30 cellular contexts compared by ENCODE assay signal in genomic region chr9:101438523-101438922, GRCh38. TPM values are rescaled to one million over a fixed set of nuclear protein-coding genes. Genes with fewer than 3 reads are reported as not detected.
"Had no signal": no experiment of that assay in that cellular context is flagged by ENCODE, and none has a peak within 500 bp of the region (broad histone marks: within the 10 kb centered on the region; RNA-seq: fewer than 3 reads in every experiment).

No MANE protein-coding gene starts in this region.

- H3K36me3 ChIP-seq: brain microvascular endothelial cell, neural progenitor cell, tibial nerve had no signal

- H3K27ac ChIP-seq: brain microvascular endothelial cell, dorsolateral prefrontal cortex, epithelial cell of prostate, neural progenitor cell, psoas muscle, skin epidermis, tibial nerve had no signal

- H3K9me3 ChIP-seq: psoas muscle, tibial nerve had no signal

- ATAC-seq: activated CD8-positive, alpha-beta T cell treated with anti-CD3 and anti-CD28 coated beads for 36 hours; naive thymus-derived CD4-positive, alpha-beta T cell had no signal

- H3K9ac ChIP-seq: neural progenitor cell had no signal

- H3K4me2 ChIP-seq: neural progenitor cell had no signal

- H3K4me1 ChIP-seq: neural progenitor cell had no signal

- DNase-seq: activated CD4-positive, alpha-beta T cell treated with anti-CD3 and anti-CD28 coated beads, Interleukin-2, amount 10 ng/mL, durations not matched to agents 24 days and 14 days; activated CD4-positive, CD25-positive, alpha-beta regulatory T cell; activated CD8-positive, alpha-beta T cell treated with anti-CD3 and anti-CD28 coated beads for 36 hours; activated naive CD4-positive, alpha-beta T cell treated with anti-CD3 and anti-CD28 coated beads for 36 hours; activated T-cell treated with anti-CD3 and anti-CD28 coated beads, Interleukin-2, amount 50 U/mL, for 24 hours; anterior cingulate cortex; brain microvascular endothelial cell; central memory CD4-positive, alpha-beta T cell; dorsolateral prefrontal cortex; endodermal cell; foreskin fibroblast; naive thymus-derived CD4-positive, alpha-beta T cell; stimulated activated CD4-positive, alpha-beta T cell treated with anti-CD3 and anti-CD28 coated beads, Interleukin-15, amount 100 ng/mL, for 24 hours; stimulated activated CD4-positive, alpha-beta T cell treated with anti-CD3 and anti-CD28 coated beads, Interleukin-2, amount 100 ng/mL, for 48 hours; T1000 had no signal

- H3K4me3 ChIP-seq: dorsolateral prefrontal cortex, neural progenitor cell, psoas muscle, skin epidermis, tibial nerve had no signal

- H2AFZ ChIP-seq: neural progenitor cell had no signal

- H3K36me3 Mint-ChIP-seq: memory B cell; naive thymus-derived CD4-positive, alpha-beta T cell; neural progenitor cell had no signal

- H3K27ac Mint-ChIP-seq: activated CD4-positive, alpha-beta T cell treated with anti-CD3 and anti-CD28 coated beads, Interleukin-2, amount 10 ng/mL, durations not matched to agents 24 days and 14 days; activated CD8-positive, alpha-beta T cell treated with anti-CD3 and anti-CD28 coated beads for 36 hours; activated naive CD4-positive, alpha-beta T cell treated with anti-CD3 and anti-CD28 coated beads for 36 hours; activated T-cell treated with anti-CD3 and anti-CD28 coated beads, Interleukin-2, amount 50 U/mL, for 24 hours; activated T-helper 2 cell treated with anti-CD3 and anti-CD28 coated beads, Interferon-gamma antibody, Interleukin-2, Interleukin-4, amounts not matched to agents 10 μg/mL and 5 μg/mL and 100 μg/mL, durations not matched to agents 14 hours and 24 hours and 36 hours; endodermal cell; memory B cell; naive thymus-derived CD4-positive, alpha-beta T cell; neural progenitor cell; stimulated activated naive CD8-positive, alpha-beta T cell treated with anti-CD3 and anti-CD28 coated beads, Interleukin-15, Interleukin-2, amounts not matched to agents 100 ng/mL and 50 ng/mL, for 24 hours had no signal

- FAIRE-seq: colon, urothelium cell line had no signal

- H3K4me1 Mint-ChIP-seq: activated CD4-positive, alpha-beta T cell treated with anti-CD3 and anti-CD28 coated beads, Interleukin-2, amount 10 ng/mL, durations not matched to agents 24 days and 14 days; endodermal cell; naive thymus-derived CD4-positive, alpha-beta T cell; neural progenitor cell had no signal

- H3K4me3 Mint-ChIP-seq: activated CD4-positive, alpha-beta T cell treated with anti-CD3 and anti-CD28 coated beads, Interleukin-2, amount 10 ng/mL, durations not matched to agents 24 days and 14 days; activated CD8-positive, alpha-beta T cell treated with anti-CD3 and anti-CD28 coated beads for 36 hours; activated naive CD4-positive, alpha-beta T cell treated with anti-CD3 and anti-CD28 coated beads for 36 hours; activated T-cell treated with anti-CD3 and anti-CD28 coated beads, Interleukin-2, amount 50 U/mL, for 24 hours; endodermal cell; memory B cell; naive thymus-derived CD4-positive, alpha-beta T cell; neural progenitor cell; stimulated activated naive CD8-positive, alpha-beta T cell treated with anti-CD3 and anti-CD28 coated beads, Interleukin-15, Interleukin-2, amounts not matched to agents 100 ng/mL and 50 ng/mL, for 24 hours had no signal

- H3K9me3 Mint-ChIP-seq: activated CD4-positive, alpha-beta T cell treated with anti-CD3 and anti-CD28 coated beads, Interleukin-2, amount 10 ng/mL, durations not matched to agents 24 days and 14 days; activated CD8-positive, alpha-beta T cell treated with anti-CD3 and anti-CD28 coated beads for 36 hours; activated naive CD4-positive, alpha-beta T cell treated with anti-CD3 and anti-CD28 coated beads for 36 hours; activated T-cell treated with anti-CD3 and anti-CD28 coated beads, Interleukin-2, amount 50 U/mL, for 24 hours; activated T-helper 2 cell treated with anti-CD3 and anti-CD28 coated beads, Interferon-gamma antibody, Interleukin-2, Interleukin-4, amounts not matched to agents 10 μg/mL and 5 μg/mL and 100 μg/mL, durations not matched to agents 14 hours and 24 hours and 36 hours; endodermal cell; memory B cell; naive thymus-derived CD4-positive, alpha-beta T cell; neural progenitor cell; stimulated activated naive CD8-positive, alpha-beta T cell treated with anti-CD3 and anti-CD28 coated beads, Interleukin-15, Interleukin-2, amounts not matched to agents 100 ng/mL and 50 ng/mL, for 24 hours had no signal

- H3K27me3 ChIP-seq: brain microvascular endothelial cell, dorsolateral prefrontal cortex, neural progenitor cell, tibial nerve had no signal

RNA-seq across cellular contexts. Expression of gene ALDOB, which starts 2.9 kb away (rescaled TPM):
- total RNA-seq: activated CD4-positive, alpha-beta T cell treated with anti-CD3 and anti-CD28 coated beads, Interleukin-2, amount 10 ng/mL, durations not matched to agents 24 days and 14 days; activated CD8-positive, alpha-beta T cell treated with anti-CD3 and anti-CD28 coated beads for 36 hours; activated naive CD4-positive, alpha-beta T cell treated with anti-CD3 and anti-CD28 coated beads for 36 hours; activated T-helper 2 cell treated with anti-CD3 and anti-CD28 coated beads, Interferon-gamma antibody, Interleukin-2, Interleukin-4, amounts not matched to agents 10 μg/mL and 5 μg/mL and 100 μg/mL, durations not matched to agents 14 hours and 24 hours and 36 hours; kidney epithelial cell; mononuclear cell; naive thymus-derived CD4-positive, alpha-beta T cell; osteoblast; T-helper 1 cell treated with Interleukin-12 subunit alpha and Interleukin-12 subunit beta and Interleukin-4 antibody, amounts not matched to agents 30 ng/mL and 1 ng/mL, for 36 hours; tibial nerve had no signal
- polyA plus RNA-seq: naive thymus-derived CD4-positive, alpha-beta T cell had no signal

RNA-seq across cellular contexts. Expression of gene BAAT, which starts 53.7 kb away (rescaled TPM):
- total RNA-seq: activated CD4-positive, alpha-beta T cell treated with anti-CD3 and anti-CD28 coated beads, Interleukin-2, amount 10 ng/mL, durations not matched to agents 24 days and 14 days; activated CD8-positive, alpha-beta T cell treated with anti-CD3 and anti-CD28 coated beads for 36 hours; activated naive CD4-positive, alpha-beta T cell treated with anti-CD3 and anti-CD28 coated beads for 36 hours; activated T-helper 2 cell treated with anti-CD3 and anti-CD28 coated beads, Interferon-gamma antibody, Interleukin-2, Interleukin-4, amounts not matched to agents 10 μg/mL and 5 μg/mL and 100 μg/mL, durations not matched to agents 14 hours and 24 hours and 36 hours; endodermal cell; kidney epithelial cell; left ventricle myocardium superior; tibial nerve had no signal
- polyA plus RNA-seq: naive thymus-derived CD4-positive, alpha-beta T cell had no signal
